9 cellular contexts compared by ENCODE assay signal in genomic region chr1:212456166-212456528, GRCh38. TPM values are rescaled to one million over a fixed set of nuclear protein-coding genes. Genes with fewer than 3 reads are reported as not detected.
A peak's percentile ranks its signal among the peaks of the same experiment; 100 is the strongest.
DNase-seq lines count a peak whose midpoint lies in the region; ATAC-seq, FAIRE-seq and TF ChIP-seq lines count a peak whose summit lies in the region.
"Had no signal": no experiment of that assay in that cellular context is flagged by ENCODE, and none has a peak within 500 bp of the region (broad histone marks: within the 10 kb centered on the region; RNA-seq: fewer than 3 reads in every experiment).

No MANE protein-coding gene starts in this region.

- POLR2A ChIA-PET in PC-3 (lab: Charles Lee; ENCODE audit: unreplicated experiment) = interaction anchor here (0.6 to 1.1 kb wide), 2 partner anchors 21 to 105 kb away, joined by 3 read pairs; no protein-coding TSS in a partner anchor

- peak overlapping the region; percentile 44 for H3K27ac Mint-ChIP-seq in osteocyte (ENCODE audit: unreplicated experiment)
- H3K27ac Mint-ChIP-seq in activated T-helper 17 cell treated with anti-CD3 and anti-CD28 coated beads, Interleukin-2, amount 50 U/mL, for 72 hours = no peak overlapping the region

- no TSS peak for BruUV-seq in PC-3 (replicated peaks; lab: Mats Ljungman, UMichigan)

- H3K36me3 Mint-ChIP-seq in osteocyte (ENCODE audit: unreplicated experiment) = no peaks in the 10 kb centered on the region
- H3K36me3 Mint-ChIP-seq in activated T-helper 17 cell treated with anti-CD3 and anti-CD28 coated beads, Interleukin-2, amount 50 U/mL, for 72 hours (ENCODE audit: low read depth) = no peaks in the 10 kb centered on the region

- CTCF ChIA-PET in PC-3 (lab: Charles Lee) = interaction anchor here (0.5 to 1.9 kb wide), 33 partner anchors 9 to 775 kb away, joined by 3 to 78 read pairs (median 4); partner anchors contain the start of genes ATF3, DTL and INTS7

- H3K4me3 Mint-ChIP-seq in osteocyte (ENCODE audit: unreplicated experiment) = peak overlapping the region; percentile 29
- no peak overlapping the region for H3K4me3 Mint-ChIP-seq in activated T-helper 17 cell treated with anti-CD3 and anti-CD28 coated beads, Interleukin-2, amount 50 U/mL, for 72 hours

- peaks cover 17% of the 10 kb centered on the region for H3K4me1 ChIP-seq in DND-41 (ENCODE audit: insufficient read depth, low read length)
- H3K4me1 ChIP-seq in PC-3 (ENCODE audit: insufficient read depth, low read length) = peaks cover 3% of the 10 kb centered on the region; the same call in 1 of the 2 replicates

- no peaks in the 10 kb centered on the region for H3K9me2 ChIP-seq in PC-3 (replicated peaks; ENCODE audit: low read length)

- H3K36me3 ChIP-seq in DND-41 (ENCODE audit: insufficient read depth, low read length) (no peaks in the 10 kb centered on the region), PC-3 (ENCODE audit: low read depth, low read length) (no peaks in the 10 kb centered on the region)

- H3K27me3 Mint-ChIP-seq in osteocyte (ENCODE audit: unreplicated experiment) = no peaks in the 10 kb centered on the region
- H3K27me3 Mint-ChIP-seq in activated T-helper 17 cell treated with anti-CD3 and anti-CD28 coated beads, Interleukin-2, amount 50 U/mL, for 72 hours = no peaks in the 10 kb centered on the region

- H3K27ac ChIP-seq in DND-41 (ENCODE audit: low read length) = no peak overlapping the region
- H3K27ac ChIP-seq in PC-3 (ENCODE audit: low read length) = no peak overlapping the region

- ATAC-seq in DND-41 (ENCODE audit: insufficient read depth, low read depth) = peak; percentile 5; the same call in 1 of the 3 replicates
- peak; percentile 39 for ATAC-seq in PC-3
- ATAC-seq in activated T-helper 17 cell treated with anti-CD3 and anti-CD28 coated beads, Interleukin-2, amount 50 U/mL, for 72 hours (replicated peaks) = no peak
- no peak for ATAC-seq in HG03159 (IDR thresholded peaks at IDR 0.05; ENCODE audit: unreplicated experiment)

- 0 out of 2 replicates have a peak overlapping the region, but pooled peaks have one; percentile 9 for H3K4me2 ChIP-seq in DND-41 (ENCODE audit: insufficient read depth, low read length)
- peak overlapping the region; percentile 55 for H3K4me2 ChIP-seq in PC-3 (ENCODE audit: low read length)

- H3K27me3 ChIP-seq in DND-41 (ENCODE audit: insufficient read depth, low read length, poor library complexity) = no peaks in the 10 kb centered on the region
- H3K27me3 ChIP-seq in PC-3 (ENCODE audit: low read length) = no peaks in the 10 kb centered on the region

- H3K79me2 ChIP-seq in DND-41 (ENCODE audit: insufficient read depth, low read length) (no peaks in the 10 kb centered on the region), PC-3 (ENCODE audit: low read length) (no peaks in the 10 kb centered on the region)

- intact Hi-C loops in PC-3 (cut with micrococcal nuclease) = loop anchor here (1.0 to 5.0 kb wide), 8 partner anchors 88 to 781 kb away; partner anchors contain the start of gene NEK2

- H2AFZ ChIP-seq in DND-41 (ENCODE audit: low read depth, low read length) (no peak overlapping the region), PC-3 (ENCODE audit: low read length) (peak overlapping the region; percentile 56)

- no peaks in the 10 kb centered on the region for H4K20me1 ChIP-seq in DND-41 (ENCODE audit: insufficient read depth, low read length)
- no peaks in the 10 kb centered on the region for H4K20me1 ChIP-seq in PC-3 (ENCODE audit: low read length)

- no peak for FAIRE-seq in frontal cortex (lab: Jason Lieb, UNC)
- FAIRE-seq: HTR-8/SVneo had no signal

- H3K4me3 ChIP-seq in DND-41 (ENCODE audit: low read depth in 1 of 2, low read length in 2 of 2) (no peak overlapping the region), PC-3 (ENCODE audit: low read length) (0 out of 2 replicates have a peak overlapping the region, but pooled peaks have one; percentile 20), fibroblast of mammary gland (ENCODE audit: control insufficient read depth, low read depth, low read length) (no peak overlapping the region)

- peaks cover 13% of the 10 kb centered on the region for H3K4me1 Mint-ChIP-seq in osteocyte (ENCODE audit: unreplicated experiment)
- peaks cover 4% of the 10 kb centered on the region for H3K4me1 Mint-ChIP-seq in activated T-helper 17 cell treated with anti-CD3 and anti-CD28 coated beads, Interleukin-2, amount 50 U/mL, for 72 hours

- TF ChIP-seq CTCF in DND-41 (IDR thresholded peaks at IDR 0.05; ENCODE audit: borderline replicate concordance, extremely low read depth, low read length, poor library complexity, severe bottlenecking) (no peak), PC-3 (conservative IDR thresholded peaks at IDR 0.05; ENCODE audit: low read depth, low read length) (peak; percentile 49; the same call in 1 of the 2 replicates), fibroblast of mammary gland (conservative IDR thresholded peaks at IDR 0.05; ENCODE audit: control insufficient read depth, insufficient read depth, low read depth, low read length) (no peak), osteocyte (IDR thresholded peaks at IDR 0.05) (no peak)

- H3K9ac ChIP-seq in DND-41 (ENCODE audit: low read depth, low read length) (no peak overlapping the region), PC-3 (ENCODE audit: low read length) (no peak overlapping the region)

- no peak for DNase-seq in DND-41
- peak; percentile 33 for DNase-seq in PC-3
- peak; percentile 29 for DNase-seq in fibroblast of mammary gland (ENCODE audit: low read depth)
- no peak for DNase-seq in osteocyte (ENCODE audit: extremely low spot score, unreplicated experiment)
- DNase-seq in frontal cortex (ENCODE audit: low spot score in 2 of 2) = no peak
- DNase-seq in stimulated activated naive CD4-positive, alpha-beta T cell treated with Interleukin-2 at 50 U/mL for 16 hours (lab: John Stamatoyannopoulos, UW) = no peak

- no peaks in the 10 kb centered on the region for H3F3A ChIP-seq in PC-3 (ENCODE audit: low read length, unreplicated experiment)

- H3K9me3 ChIP-seq in DND-41 (ENCODE audit: insufficient read depth, low read length, severe bottlenecking) (no peaks in the 10 kb centered on the region), PC-3 (ENCODE audit: low read length) (no peaks in the 10 kb centered on the region)

- peaks cover 7% of the 10 kb centered on the region for H3K9me3 Mint-ChIP-seq in osteocyte (ENCODE audit: unreplicated experiment)
- H3K9me3 Mint-ChIP-seq in activated T-helper 17 cell treated with anti-CD3 and anti-CD28 coated beads, Interleukin-2, amount 50 U/mL, for 72 hours = no peaks in the 10 kb centered on the region

RNA-seq across cellular contexts. Expression of gene NENF, which starts 23.4 kb away (rescaled TPM):
- total RNA-seq in PC-3 (2014; rRNA removed) = 153 and 161 TPM in 2 replicates
- 55.9 and 57.8 TPM in 2 replicates for total RNA-seq in osteocyte
- total RNA-seq in frontal cortex = 21.2 TPM
- total RNA-seq in activated T-helper 17 cell treated with anti-CD3 and anti-CD28 coated beads, Interleukin-2, amount 50 U/mL, for 72 hours = 10 to 100 TPM; 43.9 to 49.7 TPM

RNA-seq across cellular contexts. Expression of gene PACC1, which starts 41.5 kb away (rescaled TPM):
- total RNA-seq in PC-3 (2014; rRNA removed) (18.7 and 37.5 TPM in 2 replicates), osteocyte (9.9 and 11.4 TPM in 2 replicates), frontal cortex (26.5 TPM)
- 10 to 100 TPM in 1 of 2 donors, 1 to 10 TPM in 1; 5.3 to 16.4 TPM for total RNA-seq in activated T-helper 17 cell treated with anti-CD3 and anti-CD28 coated beads, Interleukin-2, amount 50 U/mL, for 72 hours

Comparison
In these comparisons a context has a peak if more than half of its experiments do, and no peak if none do; other contexts are left out.
1. ATAC-seq: peak in DND-41 (single experiment) and PC-3 (single experiment); none in activated T-helper 17 cell treated with anti-CD3 and anti-CD28 coated beads, Interleukin-2, amount 50 U/mL, for 72 hours (single experiment) and HG03159 (single experiment).
2. DNase-seq: peak in PC-3 (single experiment) and fibroblast of mammary gland (single experiment); none in DND-41 (single experiment), osteocyte (single experiment), frontal cortex (0 of 2) and stimulated activated naive CD4-positive, alpha-beta T cell treated with Interleukin-2 at 50 U/mL for 16 hours (single experiment).